23 cellular contexts compared by ENCODE assay signal in the genomic region with DNA sequence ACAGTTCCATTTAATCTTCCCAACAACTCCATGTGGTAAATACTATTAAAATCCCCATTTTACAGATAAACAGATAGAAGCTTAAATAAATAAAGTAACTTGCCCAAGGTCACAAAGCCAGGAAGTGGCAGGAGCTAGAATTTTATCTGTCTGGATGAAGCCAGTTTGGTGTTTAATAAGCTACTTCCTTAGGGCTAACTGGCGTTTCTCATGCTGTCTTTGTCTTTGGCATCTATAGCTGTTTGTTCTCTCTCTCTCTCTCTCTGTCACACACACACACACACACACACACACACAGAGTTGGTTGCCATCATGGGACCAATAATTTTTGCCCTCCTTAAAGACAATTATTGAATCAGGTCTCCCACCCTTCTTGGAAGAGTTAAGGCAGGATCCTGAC. TPM values are rescaled to one million over a fixed set of nuclear protein-coding genes. Genes with fewer than 3 reads are reported as not detected.
"Had no signal": no experiment of that assay in that cellular context is flagged by ENCODE, and none has a peak within 500 bp of the region (broad histone marks: within the 10 kb centered on the region; RNA-seq: fewer than 3 reads in every experiment).

No MANE protein-coding gene starts in this region.

- H3K27me3 ChIP-seq: body of pancreas, hepatocyte, tibial nerve had no signal

- H3K4me3 Mint-ChIP-seq: activated CD8-positive, alpha-beta T cell treated with anti-CD3 and anti-CD28 coated beads for 36 hours; activated T-cell treated with anti-CD3 and anti-CD28 coated beads, Interleukin-2, amount 50 U/mL, for 4 hours; memory B cell; natural killer cell; WTC11 had no signal

- ATAC-seq: activated CD8-positive, alpha-beta T cell treated with anti-CD3 and anti-CD28 coated beads for 36 hours; activated T-cell treated with anti-CD3 and anti-CD28 coated beads, Interleukin-2, amount 50 U/mL, for 4 hours; body of pancreas; natural killer cell had no signal

- H3K4me1 Mint-ChIP-seq: natural killer cell had no signal

- H3K27ac Mint-ChIP-seq: activated CD8-positive, alpha-beta T cell treated with anti-CD3 and anti-CD28 coated beads for 36 hours; memory B cell; natural killer cell; WTC11 had no signal

- H3K4me3 ChIP-seq: adrenal gland, body of pancreas, esophagus muscularis mucosa, hepatocyte, left ventricle myocardium inferior, skin epidermis, tibial nerve had no signal

- DNase-seq: activated CD4-positive, alpha-beta T cell treated with anti-CD3 and anti-CD28 coated beads for 4 hours; activated CD8-positive, alpha-beta T cell treated with anti-CD3 and anti-CD28 coated beads for 36 hours; activated effector memory CD4-positive, alpha-beta T cell treated with Interleukin-2 at 50 U/mL for 16 hours; activated naive CD4-positive, alpha-beta T cell treated with anti-CD3 and anti-CD28 coated beads, Interleukin-2, amount 50 U/mL, for 16 hours; activated T-cell treated with anti-CD3 and anti-CD28 coated beads, Interleukin-2, amount 50 U/mL, for 4 hours; adrenal gland; body of pancreas; cortex of kidney; effector CD4-positive, alpha-beta T cell; kidney; left ventricle myocardium inferior; natural killer cell; nucleus accumbens; stimulated activated CD4-positive, alpha-beta T cell treated with anti-CD3 and anti-CD28 coated beads, Interleukin-4, amount 100 ng/mL, for 24 hours; stimulated activated naive CD4-positive, alpha-beta T cell; substantia nigra; T-helper 2 cell had no signal

- H3K9me3 ChIP-seq: adrenal gland, body of pancreas, esophagus muscularis mucosa, left ventricle myocardium inferior, tibial nerve had no signal

- H3K36me3 Mint-ChIP-seq: memory B cell, natural killer cell, WTC11 had no signal

- H3K27ac ChIP-seq: body of pancreas, esophagus muscularis mucosa, hepatocyte, left ventricle myocardium inferior, skin epidermis had no signal

- H3K4me1 ChIP-seq: body of pancreas had no signal

- H3K36me3 ChIP-seq: adrenal gland, esophagus muscularis mucosa, left ventricle myocardium inferior, tibial nerve had no signal

- H3K9me3 Mint-ChIP-seq: activated CD8-positive, alpha-beta T cell treated with anti-CD3 and anti-CD28 coated beads for 36 hours; activated T-cell treated with anti-CD3 and anti-CD28 coated beads, Interleukin-2, amount 50 U/mL, for 4 hours; memory B cell; natural killer cell; WTC11 had no signal

RNA-seq across cellular contexts. Expression of a gene that starts 8.6 kb away (rescaled TPM):
- total RNA-seq: activated CD8-positive, alpha-beta T cell treated with anti-CD3 and anti-CD28 coated beads for 36 hours; natural killer cell had no signal
